Comparison of ENCODE assay signal across 8 cellular contexts in the genomic region with DNA sequence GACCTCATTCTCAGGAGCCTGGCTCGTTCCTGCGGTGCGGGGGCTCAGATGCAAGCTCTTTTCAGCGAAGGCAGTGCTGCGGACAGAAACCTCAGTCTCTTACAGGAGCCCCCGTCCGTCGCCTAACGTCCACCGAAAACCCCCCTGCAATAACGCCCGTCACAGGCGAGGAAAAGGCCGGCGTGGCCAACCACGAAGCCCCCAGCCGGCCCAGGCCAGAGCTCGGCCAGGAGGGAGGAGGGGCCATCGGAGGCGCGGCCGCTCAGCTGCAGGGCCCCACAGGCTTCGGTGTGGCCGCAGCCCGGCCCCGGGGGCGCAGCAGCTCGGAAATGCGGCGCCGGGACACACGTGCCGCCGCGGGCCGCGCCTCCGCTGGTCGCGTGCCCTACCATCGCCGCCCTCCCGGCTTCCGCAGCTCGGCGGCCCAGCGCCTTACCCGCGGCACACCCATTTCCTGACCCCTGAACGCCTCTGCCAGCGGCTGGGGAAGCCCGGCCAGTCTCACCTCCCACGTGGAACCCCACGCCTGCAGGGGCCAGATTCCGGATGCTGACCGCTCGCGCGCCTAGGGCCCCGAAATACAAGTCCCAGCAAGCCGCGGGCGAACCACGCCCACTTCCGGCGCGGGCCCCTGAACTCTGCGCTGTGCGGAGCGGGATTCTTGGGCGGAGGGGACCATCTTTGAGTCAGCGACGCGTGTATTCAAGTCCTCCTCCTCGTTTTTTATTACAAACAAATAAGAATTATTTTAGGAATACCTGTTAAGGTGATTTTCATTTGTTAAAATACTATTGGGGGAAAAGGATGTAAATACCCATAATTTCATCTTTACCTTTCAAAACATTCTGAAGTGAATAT. TPM values are rescaled to one million over a fixed set of nuclear protein-coding genes. Genes with fewer than 3 reads are reported as not detected.
DNase-seq lines count a peak whose midpoint lies in the region; ATAC-seq and TF ChIP-seq lines count a peak whose summit lies in the region.

Gene ZNF239, minus strand, starts transcription at position 582 of the 858 bp plus-strand sequence. CDS start 16,537 bp downstream, outside the sequence.

- H3K27me3 Mint-ChIP-seq in Caco-2 (ENCODE audit: insufficient read depth, unreplicated experiment) = no peaks in the 10 kb centered on the region

- H3K27ac Mint-ChIP-seq in Caco-2 (ENCODE audit: unreplicated experiment) = peak within 1 kb of the TSS; percentile 79

- DNase-seq in Caco-2 (peak; percentile 95), T-helper 22 cell (ENCODE audit: low read depth) (peak; percentile 66), astrocyte of the cerebellum (ENCODE audit: low read depth) (peak; percentile 52), hippocampal formation (lab: John Stamatoyannopoulos, UW) (peak; percentile 79 to 81), uterus (peak; percentile 89 to 91)

- no peak within 1 kb of the TSS for H3K27ac ChIP-seq in HUES64 (ENCODE audit: low read depth, low read length)
- peak within 1 kb of the TSS; percentile 40 for H3K27ac ChIP-seq in rectal smooth muscle tissue (ENCODE audit: low read depth, low read length)
- peak within 1 kb of the TSS; percentile 74 to 78 for H3K27ac ChIP-seq in uterus

- intact Hi-C loops in Caco-2 (cut with micrococcal nuclease; ENCODE audit: unreplicated experiment) (loop anchor here (1.0 kb wide), 2 partner anchors 32 to 74 kb away; partner anchors contain the start of genes ZNF32 and ZNF485), uterus (cut with DNase I; ENCODE audit: low total_unique reads) (no loop called here)

- 4% methylated on average over 74 of the region's 75 CpGs for WGBS in HUES64

- in situ Hi-C loops in astrocyte of the cerebellum (cut with HindIII; ENCODE audit: low sequenced_read_pairs) = no loop called here

- H3K4me3 ChIP-seq in Caco-2 (ENCODE audit: low read depth, low read length) (peak within 1 kb of the TSS; percentile 85), HUES64 (ENCODE audit: low read length) (peak within 1 kb of the TSS; percentile 62), astrocyte of the cerebellum (ENCODE audit: low read depth, low read length) (peak within 1 kb of the TSS; percentile 57), rectal smooth muscle tissue (ENCODE audit: low read length) (peak within 1 kb of the TSS; percentile 77), uterus (peak within 1 kb of the TSS; percentile 45 to 59)

- peak in 1 of 2 donors; percentile 40 for TF ChIP-seq POLR2A in uterus (IDR thresholded peaks at IDR 0.05)

- H3K9me3 ChIP-seq in Caco-2 (no peaks in the 10 kb centered on the region), HUES64 (ENCODE audit: insufficient read depth, low read depth, low read length) (peaks cover 9% of the 10 kb centered on the region; the same call in 1 of the 2 replicates), uterus (no peaks in the 10 kb centered on the region)

- no peak for TF ChIP-seq CTCF in Caco-2 (IDR thresholded peaks at IDR 0.05; ENCODE audit: insufficient read depth in 1 of 2, low read depth in 1 of 2, low read length in 1 of 2, severe bottlenecking in 1 of 2, unreplicated experiment in 1 of 2)
- no peak for TF ChIP-seq CTCF in astrocyte of the cerebellum (IDR thresholded peaks at IDR 0.05; ENCODE audit: low read depth, low read length, missing control alignments)
- TF ChIP-seq CTCF in uterus (IDR thresholded peaks at IDR 0.05) = peak in 1 of 4 experiments; percentile 24

- peaks cover 43% of the 10 kb centered on the region for H3K9me3 Mint-ChIP-seq in Caco-2 (ENCODE audit: unreplicated experiment)

- BruUV-seq in Caco-2 (replicated peaks; lab: Mats Ljungman, UMichigan) = TSS peak; percentile 85

- CTCF ChIA-PET in Caco-2 (lab: Charles Lee) = interaction anchor here (0.6 to 1.2 kb wide), 2 partner anchors 12 to 32 kb away, joined by 3 to 4 read pairs; partner anchors contain the start of gene ZNF485

- H3K4me1 ChIP-seq in Caco-2 (peaks cover 12% of the 10 kb centered on the region; the same call in 1 of the 2 replicates), HUES64 (ENCODE audit: insufficient read depth, low read length) (peaks cover 8% of the 10 kb centered on the region), rectal smooth muscle tissue (ENCODE audit: control insufficient read depth, insufficient read depth, low read length) (peaks cover 6% of the 10 kb centered on the region), uterus (no peaks in the 10 kb centered on the region)

- peak; percentile 89 for ATAC-seq in GM21390 (IDR thresholded peaks at IDR 0.05; ENCODE audit: unreplicated experiment)

- H3K9ac ChIP-seq in HUES64 (ENCODE audit: low read depth, low read length) (peak within 1 kb of the TSS; percentile 67), rectal smooth muscle tissue (ENCODE audit: low read length) (no peak within 1 kb of the TSS)

- H3K36me3 Mint-ChIP-seq in Caco-2 (ENCODE audit: insufficient read depth, unreplicated experiment) = peaks cover 13% of the 10 kb centered on the region

- H3K4me1 Mint-ChIP-seq in Caco-2 (ENCODE audit: low read depth, unreplicated experiment) = peaks cover 21% of the 10 kb centered on the region

- H3K36me3 ChIP-seq in Caco-2 (ENCODE audit: control insufficient read depth, insufficient read depth, low read length) (0 out of 2 replicates have a peak, but pooled peaks cover 3% of the 10 kb centered on the region), HUES64 (ENCODE audit: insufficient read depth, low read length) (peaks cover 19% of the 10 kb centered on the region), rectal smooth muscle tissue (ENCODE audit: control insufficient read depth, insufficient read depth, low read length) (no peaks in the 10 kb centered on the region), uterus (no peaks in the 10 kb centered on the region)

- H3K4me3 Mint-ChIP-seq in Caco-2 (ENCODE audit: unreplicated experiment) = peak within 1 kb of the TSS; percentile 90

- POLR2A ChIA-PET in Caco-2 (lab: Charles Lee) = interaction anchor here (0.7 to 0.9 kb wide), 3 partner anchors 12 to 194 kb away, joined by 3 to 4 read pairs (median 3); partner anchors contain the start of gene ZNF485

- no peaks in the 10 kb centered on the region for H3K27me3 ChIP-seq in Caco-2 (replicated peaks; ENCODE audit: control insufficient read depth, insufficient read depth, low read length)
- H3K27me3 ChIP-seq in HUES64 (ENCODE audit: insufficient read depth, low read length) = peaks cover 26% of the 10 kb centered on the region
- no peaks in the 10 kb centered on the region for H3K27me3 ChIP-seq in rectal smooth muscle tissue (ENCODE audit: control insufficient read depth, insufficient read depth, low read length)
- H3K27me3 ChIP-seq in uterus = no peaks in the 10 kb centered on the region

RNA-seq across cellular contexts. Expression of gene ZNF239, which starts in this region (rescaled TPM):
- total RNA-seq in Caco-2 (2022) = 15.2 and 16.4 TPM in 2 replicates
- polyA plus RNA-seq in HUES64 (2013, experiment 1 of 2) = 8.6 TPM
- 7.8 TPM for polyA plus RNA-seq in HUES64 (2013, experiment 2 of 2)
- 10 to 100 TPM in 1 of 4 donors, 1 to 10 TPM in 3; 1.8 to 14.4 (median 8.0) TPM for total RNA-seq in uterus
